ENCODE assay signal across 1 cellular context in the genomic region with DNA sequence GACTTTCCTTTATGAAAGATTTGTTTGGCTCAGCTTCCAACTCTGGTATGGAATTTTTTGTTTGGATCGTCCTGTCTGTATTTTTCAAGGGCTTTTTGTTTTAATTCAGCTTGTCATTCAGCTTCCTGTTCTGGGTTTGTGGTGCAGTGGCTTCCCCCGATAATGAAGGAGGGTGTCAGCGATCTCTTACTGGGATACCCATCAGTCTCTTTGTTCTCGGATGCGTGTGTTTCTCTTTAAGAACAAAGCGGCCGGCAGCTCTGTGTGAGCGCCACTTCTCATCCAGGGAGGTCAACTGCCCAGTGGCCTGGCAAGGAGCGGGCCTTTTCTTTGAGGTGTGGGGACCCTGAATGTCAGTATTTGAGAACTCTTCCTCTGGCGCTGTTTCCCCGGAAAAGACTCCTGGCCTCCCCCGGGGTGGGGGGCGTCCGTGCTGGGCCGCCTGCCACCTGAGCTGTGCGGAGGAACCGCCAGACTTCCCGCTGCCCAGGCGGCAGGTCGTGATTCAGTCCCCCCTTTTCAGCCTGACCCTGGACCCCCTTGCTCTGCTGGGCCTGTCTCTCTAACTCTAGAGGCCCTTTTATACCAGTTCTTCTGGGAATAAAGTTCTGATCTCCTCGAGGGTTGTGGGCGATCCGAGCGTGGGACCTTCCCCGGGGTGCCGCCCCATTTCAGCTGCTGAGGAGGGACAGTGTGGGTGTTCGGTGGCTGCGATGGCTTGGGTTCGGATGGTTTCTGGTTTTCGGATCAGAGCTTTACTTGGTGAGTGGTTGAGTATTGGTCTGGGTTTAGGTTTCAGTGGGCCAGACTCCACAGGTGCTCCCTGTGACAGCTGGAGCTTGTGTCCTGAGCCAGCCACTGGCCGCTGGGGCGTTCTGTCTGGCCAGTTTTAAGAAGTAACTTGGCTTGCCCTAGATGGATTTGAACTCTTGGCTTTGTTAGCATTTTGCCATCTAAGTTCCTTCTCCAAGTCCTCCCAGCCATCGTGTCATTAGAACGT.
TF ChIP-seq lines count a peak whose summit lies in the region.

No MANE protein-coding gene starts in this region.

TF ChIP-seq in K562, 482 proteins besides CTCF, POLR2A, EP300 and RAD21 (continues in another document):
- TF ChIP-seq ZNF134 (CRISPR knock-in tag; conservative IDR thresholded peaks at IDR 0.05) = no peak
- 0 out of 2 replicates have a peak, but pooled peaks have one; percentile 28 for TF ChIP-seq CBFA2T3 (IDR thresholded peaks at IDR 0.05)
- no peak for TF ChIP-seq SREBF1 (IDR thresholded peaks at IDR 0.05; ENCODE audit: borderline replicate concordance, low read depth, low read length)
- TF ChIP-seq CREM (IDR thresholded peaks at IDR 0.05; ENCODE audit: low read depth) = no peak
- TF ChIP-seq ZFP91 (CRISPR knock-in tag; IDR thresholded peaks at IDR 0.05) = peak; percentile 80
- TF ChIP-seq PRDM10 (IDR thresholded peaks at IDR 0.05; ENCODE audit: partially characterized antibody) = peak; percentile 23
- no peak for TF ChIP-seq MYC (IDR thresholded peaks at IDR 0.05; ENCODE audit: low read depth, low read length)
- TF ChIP-seq MYC (CRISPR knock-in tag; IDR thresholded peaks at IDR 0.05; ENCODE audit: borderline replicate concordance, low read depth) = no peak
- peak; percentile 34 for TF ChIP-seq RBBP5 (IDR thresholded peaks at IDR 0.05; ENCODE audit: borderline replicate concordance, insufficient read depth, low read length, poor library complexity, severe bottlenecking)
- TF ChIP-seq SMARCE1 (IDR thresholded peaks at IDR 0.05) = 0 out of 2 replicates have a peak, but pooled peaks have one; percentile 14
- TF ChIP-seq, protein P1, sequence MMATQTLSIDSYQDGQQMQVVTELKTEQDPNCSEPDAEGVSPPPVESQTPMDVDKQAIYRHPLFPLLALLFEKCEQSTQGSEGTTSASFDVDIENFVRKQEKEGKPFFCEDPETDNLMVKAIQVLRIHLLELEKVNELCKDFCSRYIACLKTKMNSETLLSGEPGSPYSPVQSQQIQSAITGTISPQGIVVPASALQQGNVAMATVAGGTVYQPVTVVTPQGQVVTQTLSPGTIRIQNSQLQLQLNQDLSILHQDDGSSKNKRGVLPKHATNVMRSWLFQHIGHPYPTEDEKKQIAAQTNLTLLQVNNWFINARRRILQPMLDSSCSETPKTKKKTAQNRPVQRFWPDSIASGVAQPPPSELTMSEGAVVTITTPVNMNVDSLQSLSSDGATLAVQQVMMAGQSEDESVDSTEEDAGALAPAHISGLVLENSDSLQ (IDR thresholded peaks at IDR 0.05) = peak; percentile 43
- no peak for TF ChIP-seq PCBP2 (IDR thresholded peaks at IDR 0.05; ENCODE audit: low read depth, low read length, poor library complexity, severe bottlenecking)
- 0 out of 2 replicates have a peak, but pooled peaks have one; percentile 3 for TF ChIP-seq PHB2 (IDR thresholded peaks at IDR 0.05; ENCODE audit: low read depth)
- peak; percentile 17; the same call in 1 of the 2 replicates for TF ChIP-seq VEZF1 (CRISPR knock-in tag; IDR thresholded peaks at IDR 0.05)
- TF ChIP-seq RBFOX2 (IDR thresholded peaks at IDR 0.05; ENCODE audit: low read depth, low read length) = peak; percentile 53
- TF ChIP-seq HSF4 (CRISPR knock-in tag; IDR thresholded peaks at IDR 0.05; ENCODE audit: borderline replicate concordance) = no peak
- TF ChIP-seq SMC3 (conservative IDR thresholded peaks at IDR 0.05; ENCODE audit: insufficient read depth, low read depth, low read length) = 0 out of 2 replicates have a peak, but pooled peaks have one; percentile 5
- TF ChIP-seq, protein P2, sequence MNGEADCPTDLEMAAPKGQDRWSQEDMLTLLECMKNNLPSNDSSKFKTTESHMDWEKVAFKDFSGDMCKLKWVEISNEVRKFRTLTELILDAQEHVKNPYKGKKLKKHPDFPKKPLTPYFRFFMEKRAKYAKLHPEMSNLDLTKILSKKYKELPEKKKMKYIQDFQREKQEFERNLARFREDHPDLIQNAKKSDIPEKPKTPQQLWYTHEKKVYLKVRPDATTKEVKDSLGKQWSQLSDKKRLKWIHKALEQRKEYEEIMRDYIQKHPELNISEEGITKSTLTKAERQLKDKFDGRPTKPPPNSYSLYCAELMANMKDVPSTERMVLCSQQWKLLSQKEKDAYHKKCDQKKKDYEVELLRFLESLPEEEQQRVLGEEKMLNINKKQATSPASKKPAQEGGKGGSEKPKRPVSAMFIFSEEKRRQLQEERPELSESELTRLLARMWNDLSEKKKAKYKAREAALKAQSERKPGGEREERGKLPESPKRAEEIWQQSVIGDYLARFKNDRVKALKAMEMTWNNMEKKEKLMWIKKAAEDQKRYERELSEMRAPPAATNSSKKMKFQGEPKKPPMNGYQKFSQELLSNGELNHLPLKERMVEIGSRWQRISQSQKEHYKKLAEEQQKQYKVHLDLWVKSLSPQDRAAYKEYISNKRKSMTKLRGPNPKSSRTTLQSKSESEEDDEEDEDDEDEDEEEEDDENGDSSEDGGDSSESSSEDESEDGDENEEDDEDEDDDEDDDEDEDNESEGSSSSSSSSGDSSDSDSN (IDR thresholded peaks at IDR 0.05; ENCODE audit: borderline replicate concordance in 1 of 2, low read depth in 2 of 2, low read length in 2 of 2) = 0 out of 4 replicates have a peak, but pooled peaks of 1 of the 2 experiments have one; percentile 46
- TF ChIP-seq RFX5 (IDR thresholded peaks at IDR 0.05; ENCODE audit: low read depth, low read length) = no peak
- no peak for TF ChIP-seq ZNF354B (CRISPR knock-in tag; IDR thresholded peaks at IDR 0.05)
- no peak for TF ChIP-seq XRCC5 (IDR thresholded peaks at IDR 0.05; ENCODE audit: low read depth, low read length)
- TF ChIP-seq SUPT5H (IDR thresholded peaks at IDR 0.05) = no peak
- TF ChIP-seq, protein P3, sequence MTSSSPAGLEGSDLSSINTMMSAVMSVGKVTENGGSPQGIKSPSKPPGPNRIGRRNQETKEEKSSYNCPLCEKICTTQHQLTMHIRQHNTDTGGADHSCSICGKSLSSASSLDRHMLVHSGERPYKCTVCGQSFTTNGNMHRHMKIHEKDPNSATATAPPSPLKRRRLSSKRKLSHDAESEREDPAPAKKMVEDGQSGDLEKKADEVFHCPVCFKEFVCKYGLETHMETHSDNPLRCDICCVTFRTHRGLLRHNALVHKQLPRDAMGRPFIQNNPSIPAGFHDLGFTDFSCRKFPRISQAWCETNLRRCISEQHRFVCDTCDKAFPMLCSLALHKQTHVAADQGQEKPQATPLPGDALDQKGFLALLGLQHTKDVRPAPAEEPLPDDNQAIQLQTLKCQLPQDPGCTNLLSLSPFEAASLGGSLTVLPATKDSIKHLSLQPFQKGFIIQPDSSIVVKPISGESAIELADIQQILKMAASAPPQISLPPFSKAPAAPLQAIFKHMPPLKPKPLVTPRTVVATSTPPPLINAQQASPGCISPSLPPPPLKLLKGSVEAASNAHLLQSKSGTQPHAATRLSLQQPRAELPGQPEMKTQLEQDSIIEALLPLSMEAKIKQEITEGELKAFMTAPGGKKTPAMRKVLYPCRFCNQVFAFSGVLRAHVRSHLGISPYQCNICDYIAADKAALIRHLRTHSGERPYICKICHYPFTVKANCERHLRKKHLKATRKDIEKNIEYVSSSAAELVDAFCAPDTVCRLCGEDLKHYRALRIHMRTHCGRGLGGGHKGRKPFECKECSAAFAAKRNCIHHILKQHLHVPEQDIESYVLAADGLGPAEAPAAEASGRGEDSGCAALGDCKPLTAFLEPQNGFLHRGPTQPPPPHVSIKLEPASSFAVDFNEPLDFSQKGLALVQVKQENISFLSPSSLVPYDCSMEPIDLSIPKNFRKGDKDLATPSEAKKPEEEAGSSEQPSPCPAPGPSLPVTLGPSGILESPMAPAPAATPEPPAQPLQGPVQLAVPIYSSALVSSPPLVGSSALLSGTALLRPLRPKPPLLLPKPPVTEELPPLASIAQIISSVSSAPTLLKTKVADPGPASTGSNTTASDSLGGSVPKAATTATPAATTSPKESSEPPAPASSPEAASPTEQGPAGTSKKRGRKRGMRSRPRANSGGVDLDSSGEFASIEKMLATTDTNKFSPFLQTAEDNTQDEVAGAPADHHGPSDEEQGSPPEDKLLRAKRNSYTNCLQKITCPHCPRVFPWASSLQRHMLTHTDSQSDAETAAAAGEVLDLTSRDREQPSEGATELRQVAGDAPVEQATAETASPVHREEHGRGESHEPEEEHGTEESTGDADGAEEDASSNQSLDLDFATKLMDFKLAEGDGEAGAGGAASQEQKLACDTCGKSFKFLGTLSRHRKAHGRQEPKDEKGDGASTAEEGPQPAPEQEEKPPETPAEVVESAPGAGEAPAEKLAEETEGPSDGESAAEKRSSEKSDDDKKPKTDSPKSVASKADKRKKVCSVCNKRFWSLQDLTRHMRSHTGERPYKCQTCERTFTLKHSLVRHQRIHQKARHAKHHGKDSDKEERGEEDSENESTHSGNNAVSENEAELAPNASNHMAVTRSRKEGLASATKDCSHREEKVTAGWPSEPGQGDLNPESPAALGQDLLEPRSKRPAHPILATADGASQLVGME (CRISPR knock-in tag; IDR thresholded peaks at IDR 0.05) = peak; percentile 40; the same call in 1 of the 2 replicates
- TF ChIP-seq, protein P4, sequence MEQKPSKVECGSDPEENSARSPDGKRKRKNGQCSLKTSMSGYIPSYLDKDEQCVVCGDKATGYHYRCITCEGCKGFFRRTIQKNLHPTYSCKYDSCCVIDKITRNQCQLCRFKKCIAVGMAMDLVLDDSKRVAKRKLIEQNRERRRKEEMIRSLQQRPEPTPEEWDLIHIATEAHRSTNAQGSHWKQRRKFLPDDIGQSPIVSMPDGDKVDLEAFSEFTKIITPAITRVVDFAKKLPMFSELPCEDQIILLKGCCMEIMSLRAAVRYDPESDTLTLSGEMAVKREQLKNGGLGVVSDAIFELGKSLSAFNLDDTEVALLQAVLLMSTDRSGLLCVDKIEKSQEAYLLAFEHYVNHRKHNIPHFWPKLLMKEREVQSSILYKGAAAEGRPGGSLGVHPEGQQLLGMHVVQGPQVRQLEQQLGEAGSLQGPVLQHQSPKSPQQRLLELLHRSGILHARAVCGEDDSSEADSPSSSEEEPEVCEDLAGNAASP (IDR thresholded peaks at IDR 0.05) = no peak
- TF ChIP-seq FOXA3 (CRISPR knock-in tag; conservative IDR thresholded peaks at IDR 0.05 in 1 of 2, IDR thresholded peaks at IDR 0.05 in 1 of 2) = no peak
- no peak for TF ChIP-seq MAX (CRISPR knock-in tag; IDR thresholded peaks at IDR 0.05)
- no peak for TF ChIP-seq TFE3 (CRISPR knock-in tag; IDR thresholded peaks at IDR 0.05)
- TF ChIP-seq SPI1 (IDR thresholded peaks at IDR 0.05; ENCODE audit: borderline replicate concordance, low read depth, low read length) = 0 out of 2 replicates have a peak, but pooled peaks have one; percentile 1
- TF ChIP-seq RCOR1 (IDR thresholded peaks at IDR 0.05; ENCODE audit: borderline replicate concordance in 1 of 2, low read depth in 2 of 2, low read length in 2 of 2) = peak in 1 of 2 experiments; percentile 45; a peak in 1 of 4 replicates
- TF ChIP-seq BDP1 (IDR thresholded peaks at IDR 0.05; ENCODE audit: insufficient read depth, insufficient read length) = no peak
